ENCODE assay signal across 3 cellular contexts in genomic region chr7:101171442-101171837, GRCh38.
TF ChIP-seq lines count a peak whose summit lies in the region.

No MANE protein-coding gene starts in this region.

TF ChIP-seq in SK-N-SH, 30 proteins besides CTCF, POLR2A, EP300 and RAD21:
- no peak for TF ChIP-seq ZBTB33 (IDR thresholded peaks at IDR 0.05; ENCODE audit: borderline replicate concordance, low read depth)
- TF ChIP-seq RCOR1 (IDR thresholded peaks at IDR 0.05; ENCODE audit: low read length), result no peak
- no peak for TF ChIP-seq SMC3 (IDR thresholded peaks at IDR 0.05; ENCODE audit: low read depth, low read length)

TF ChIP-seq in SK-N-SH treated with all-trans-retinoic acid at 6 μM for 48 hours, 23 proteins besides CTCF, POLR2A, EP300 and RAD21:
- no peak for TF ChIP-seq ZNF70 (CRISPR knock-in tag; IDR thresholded peaks at IDR 0.05)
- TF ChIP-seq RARB (CRISPR knock-in tag; IDR thresholded peaks at IDR 0.05), result no peak
- TF ChIP-seq ISL1 (CRISPR knock-in tag; IDR thresholded peaks at IDR 0.05), result no peak
- TF ChIP-seq ESRRG (CRISPR knock-in tag; IDR thresholded peaks at IDR 0.05), result no peak
- no peak for TF ChIP-seq PPARA (CRISPR knock-in tag; IDR thresholded peaks at IDR 0.05; ENCODE audit: borderline replicate concordance)
- no peak for TF ChIP-seq CSRNP3 (CRISPR knock-in tag; IDR thresholded peaks at IDR 0.05)
- no peak for TF ChIP-seq CREB5 (CRISPR knock-in tag; IDR thresholded peaks at IDR 0.05; ENCODE audit: low read depth)
- TF ChIP-seq POU6F1 (CRISPR knock-in tag; IDR thresholded peaks at IDR 0.05; ENCODE audit: borderline replicate concordance, low read depth), result no peak
- no peak for TF ChIP-seq PATZ1 (CRISPR knock-in tag; IDR thresholded peaks at IDR 0.05; ENCODE audit: borderline replicate concordance)

TF ChIP-seq in IMR-90, 13 proteins besides CTCF, POLR2A, EP300 and RAD21:
- no peak for TF ChIP-seq USF2 (IDR thresholded peaks at IDR 0.05; ENCODE audit: low read depth, low read length)
